9 cellular contexts compared by ENCODE assay signal in the genomic region with DNA sequence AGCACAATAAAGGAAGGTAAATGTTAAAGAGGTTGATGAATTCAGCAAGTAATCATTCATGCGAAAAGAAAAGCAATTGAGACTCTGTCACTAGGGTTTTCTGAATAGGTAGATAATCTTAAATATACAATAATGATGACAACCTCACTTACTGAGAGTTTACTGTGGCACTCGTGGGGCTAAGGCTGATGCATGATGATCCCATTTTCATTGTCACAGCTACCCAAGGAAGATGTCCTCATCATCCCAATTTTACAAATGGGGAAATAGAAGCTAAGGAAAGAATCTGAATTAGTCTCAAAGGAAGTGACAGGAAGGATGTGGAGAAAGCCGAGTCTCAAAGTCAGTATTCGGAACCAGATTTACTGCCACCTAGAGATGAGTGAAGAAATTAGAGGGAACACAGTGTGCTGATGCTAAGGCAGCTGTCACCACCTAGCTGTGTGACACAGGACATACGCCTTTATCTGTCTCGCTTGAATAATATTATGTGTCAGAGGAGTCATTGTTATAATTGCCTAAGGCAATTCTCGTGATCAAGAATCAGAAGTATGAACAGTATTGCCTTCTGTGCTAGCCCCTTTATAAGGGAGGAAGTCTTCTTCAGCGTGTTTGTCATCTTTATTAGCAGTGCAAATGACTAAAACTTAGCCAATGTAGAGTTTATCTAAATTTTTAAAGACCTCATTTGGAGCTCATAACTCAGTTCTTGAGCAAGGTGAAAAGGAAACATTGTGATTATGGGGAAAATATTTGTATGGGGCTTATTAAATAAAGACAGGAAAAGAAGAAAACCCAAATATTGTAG.
DNase-seq lines count a peak whose midpoint lies in the region; ATAC-seq and TF ChIP-seq lines count a peak whose summit lies in the region.
"Had no signal": no experiment of that assay in that cellular context is flagged by ENCODE, and none has a peak within 500 bp of the region (broad histone marks: within the 10 kb centered on the region; RNA-seq: fewer than 3 reads in every experiment).

No MANE protein-coding gene starts in this region.

- peaks cover 0 to 19% (median 6%) of the 10 kb centered on the region in 3 donors for H3K36me3 Mint-ChIP-seq in naive thymus-derived CD8-positive, alpha-beta T cell

- peak overlapping the region in 1 of 10 donors; percentile 44 for H3K4me3 Mint-ChIP-seq in naive thymus-derived CD8-positive, alpha-beta T cell
- H3K4me3 Mint-ChIP-seq: dendritic cell treated with granulocyte-macrophage colony-stimulating factor and Interleukin-4, amounts not matched to agents 40 ng/mL and 50 ng/mL, for 4 days had no signal

- POLR2A ChIA-PET in naive thymus-derived CD8-positive, alpha-beta T cell (lab: Charles Lee), result no interaction called here

- TF ChIP-seq POLR2A in erythroblast (IDR thresholded peaks at IDR 0.05; ENCODE audit: low read length), result no peak

- peaks cover 0 to 9% (median 6%) of the 10 kb centered on the region in 4 donors for H3K4me1 Mint-ChIP-seq in naive thymus-derived CD8-positive, alpha-beta T cell

- H3K9me3 Mint-ChIP-seq in naive thymus-derived CD8-positive, alpha-beta T cell, result no peaks in the 10 kb centered on the region

- no peaks in the 10 kb centered on the region for H3K27me3 Mint-ChIP-seq in naive thymus-derived CD8-positive, alpha-beta T cell

- ATAC-seq in GM19463 (IDR thresholded peaks at IDR 0.05; ENCODE audit: unreplicated experiment) (peak; percentile 99), HG03457 (IDR thresholded peaks at IDR 0.05; ENCODE audit: unreplicated experiment) (peak; percentile 99)
- peak; percentile 98 to 100 for ATAC-seq in naive thymus-derived CD8-positive, alpha-beta T cell

- DNase-seq in DMS153 (lab: John Stamatoyannopoulos, UW) (peak; percentile 10), NCI-H524 treated with DMSO at 0.1 percent for 48 hours (lab: John Stamatoyannopoulos, UW) (peak; percentile 24), erythroblast (lab: John Stamatoyannopoulos, UW) (peak; percentile 69 to 70), ureter (ENCODE audit: low spot score) (peak; percentile 47)
- peak; percentile 19 to 25 for DNase-seq in activated CD4-positive, alpha-beta T cell treated with anti-CD3 and anti-CD28 coated beads, Interleukin-2, amount 50 U/mL, for 4 hours
- DNase-seq in naive thymus-derived CD8-positive, alpha-beta T cell, result peak in 9 of 10 donors; percentile 2 to 64 (median 44)

- H3K27ac Mint-ChIP-seq in naive thymus-derived CD8-positive, alpha-beta T cell, result peak overlapping the region in 3 of 10 donors; percentile 0 to 53 (median 3)
- H3K27ac Mint-ChIP-seq: dendritic cell treated with granulocyte-macrophage colony-stimulating factor and Interleukin-4, amounts not matched to agents 40 ng/mL and 50 ng/mL, for 4 days had no signal

Comparison
In these comparisons a context has a peak if more than half of its experiments do, and no peak if none do; other contexts are left out.
1. Peak in every context shown above with its lines: DNase-seq and ATAC-seq.
2. DNase-seq: peak in every context shown above with its lines; median percentile 70 in erythroblast; 47 in ureter; 44 in naive thymus-derived CD8-positive, alpha-beta T cell; 24 in NCI-H524 treated with DMSO at 0.1 percent for 48 hours; 22 in activated CD4-positive, alpha-beta T cell treated with anti-CD3 and anti-CD28 coated beads, Interleukin-2, amount 50 U/mL, for 4 hours; 10 in DMS153.